ENCODE assay signal across 24 cellular contexts in the genomic region with DNA sequence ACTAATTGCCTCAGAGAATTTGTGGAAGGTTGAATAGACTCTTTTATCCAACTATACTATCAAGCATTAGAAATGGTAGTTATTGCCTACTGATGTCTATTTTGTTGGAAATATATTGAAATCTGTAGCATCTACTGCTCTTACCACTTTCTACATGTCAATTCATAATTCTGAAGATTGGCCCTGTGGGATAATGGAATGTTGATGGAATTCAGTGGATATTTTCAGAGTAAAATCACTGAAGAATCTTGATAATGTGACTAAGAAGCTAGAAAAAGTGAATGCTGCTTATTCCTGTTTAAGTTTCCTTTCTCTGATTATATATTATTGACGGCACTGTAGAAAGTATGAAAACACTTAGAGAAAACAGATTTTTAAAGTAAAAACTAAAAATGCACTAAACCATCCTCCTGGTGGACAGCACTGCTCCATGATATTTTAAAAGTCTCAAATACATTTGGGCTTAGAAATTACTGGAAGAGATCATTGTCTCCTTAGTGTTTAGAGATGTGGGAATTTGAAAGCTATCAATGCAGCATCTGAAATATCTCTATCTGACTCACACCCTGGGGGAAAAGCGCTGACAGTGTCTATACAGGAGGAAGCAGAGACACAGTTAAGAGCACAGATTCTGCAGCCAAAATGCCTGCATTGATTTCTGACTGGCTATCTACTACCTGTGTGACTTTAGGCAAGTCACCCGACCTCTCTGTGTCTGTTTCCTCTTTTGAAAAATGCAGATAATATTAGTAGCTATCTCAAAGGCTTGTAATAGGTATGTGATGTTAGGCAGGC. TPM values are rescaled to one million over a fixed set of nuclear protein-coding genes. Genes with fewer than 3 reads are reported as not detected.
"Had no signal": no experiment of that assay in that cellular context is flagged by ENCODE, and none has a peak within 500 bp of the region (broad histone marks: within the 10 kb centered on the region; RNA-seq: fewer than 3 reads in every experiment).

No MANE protein-coding gene starts in this region.

- H3K4me1 Mint-ChIP-seq: activated naive CD8-positive, alpha-beta T cell treated with anti-CD3 and anti-CD28 coated beads for 36 hours; stimulated activated memory B cell treated with anti-CD40 and anti-IgM and Interleukin-4, amounts not matched to agents 10 μg/mL and 1 μg/mL and 100 μg/mL, for 72 hours had no signal

- H3K27ac ChIP-seq: epithelial cell of prostate, foreskin keratinocyte, lower lobe of right lung, neutrophil, parathyroid adenoma, stomach, upper lobe of left lung had no signal

- H3K36me3 ChIP-seq: lower lobe of right lung, neutrophil, stomach, upper lobe of left lung had no signal

- H2AFZ ChIP-seq: parathyroid adenoma had no signal

- H3K4me3 Mint-ChIP-seq: activated naive CD8-positive, alpha-beta T cell treated with anti-CD3 and anti-CD28 coated beads for 36 hours; activated T-cell treated with anti-CD3 and anti-CD28 coated beads, Interleukin-2, amount 50 U/mL, for 24 hours; natural killer cell treated with Interleukin-12 subunit alpha and Interleukin-12 subunit beta and Interleukin-15 and Interleukin-18, amount 100 ng/mL, for 72 hours; stimulated activated memory B cell treated with anti-CD40 and anti-IgM and Interleukin-4, amounts not matched to agents 10 μg/mL and 1 μg/mL and 100 μg/mL, for 72 hours; T-helper 1 cell treated with Interleukin-12 subunit alpha and Interleukin-12 subunit beta and Interleukin-4 antibody, amounts not matched to agents 30 μg/mL and 1 μg/mL, for 36 hours; WTC11 had no signal

- H3K4me3 ChIP-seq: dorsolateral prefrontal cortex, lower lobe of right lung, stomach, upper lobe of left lung had no signal

- FAIRE-seq: colon had no signal

- H3K9ac ChIP-seq: parathyroid adenoma had no signal

- DNase-seq: activated CD8-positive, alpha-beta memory T cell treated with anti-CD3 and anti-CD28 coated beads for 24 hours; activated CD8-positive, alpha-beta memory T cell treated with anti-CD3 and anti-CD28 coated beads, Interleukin-2, amount 50 U/mL, for 4 hours; activated naive CD4-positive, alpha-beta T cell treated with Interleukin-2 at 50 U/mL for 16 hours; activated naive CD8-positive, alpha-beta T cell treated with anti-CD3 and anti-CD28 coated beads for 36 hours; activated T-cell treated with anti-CD3 and anti-CD28 coated beads, Interleukin-2, amount 50 U/mL, for 24 hours; amniotic stem cell; dorsolateral prefrontal cortex; foreskin keratinocyte; lower lobe of right lung; right cardiac atrium; stimulated activated CD4-positive, alpha-beta T cell treated with anti-CD3 and anti-CD28 coated beads, Interleukin-1b, Interleukin-23, amount 100 ng/mL, for 48 hours; stomach; T1000; upper lobe of left lung had no signal

- H3K36me3 Mint-ChIP-seq: activated naive CD8-positive, alpha-beta T cell treated with anti-CD3 and anti-CD28 coated beads for 36 hours; natural killer cell treated with Interleukin-12 subunit alpha and Interleukin-12 subunit beta and Interleukin-15 and Interleukin-18, amount 100 ng/mL, for 72 hours; stimulated activated memory B cell treated with anti-CD40 and anti-IgM and Interleukin-4, amounts not matched to agents 10 μg/mL and 1 μg/mL and 100 μg/mL, for 72 hours; WTC11 had no signal

- H3K4me1 ChIP-seq: foreskin keratinocyte, lower lobe of right lung, stomach, upper lobe of left lung had no signal

- H3K27ac Mint-ChIP-seq: activated naive CD8-positive, alpha-beta T cell treated with anti-CD3 and anti-CD28 coated beads for 36 hours; activated T-cell treated with anti-CD3 and anti-CD28 coated beads, Interleukin-2, amount 50 U/mL, for 24 hours; activated T-helper 2 cell treated with anti-CD3 and anti-CD28 coated beads, Interferon-gamma antibody, Interleukin-2, Interleukin-4, amounts not matched to agents 10 μg/mL and 5 μg/mL and 100 μg/mL, durations not matched to agents 14 hours and 24 hours and 36 hours; natural killer cell treated with Interleukin-12 subunit alpha and Interleukin-12 subunit beta and Interleukin-15 and Interleukin-18, amount 100 ng/mL, for 72 hours; stimulated activated memory B cell treated with anti-CD40 and anti-IgM and Interleukin-4, amounts not matched to agents 10 μg/mL and 1 μg/mL and 100 μg/mL, for 72 hours; T-helper 1 cell treated with Interleukin-12 subunit alpha and Interleukin-12 subunit beta and Interleukin-4 antibody, amounts not matched to agents 30 μg/mL and 1 μg/mL, for 36 hours; WTC11 had no signal

- H3K9me3 ChIP-seq: lower lobe of right lung, neutrophil, stomach, upper lobe of left lung had no signal

- H3K27me3 ChIP-seq: dorsolateral prefrontal cortex, neutrophil, stomach, upper lobe of left lung had no signal

- ATAC-seq: foreskin keratinocyte; left lobe of liver; lower lobe of right lung; natural killer cell treated with Interleukin-12 subunit alpha and Interleukin-12 subunit beta and Interleukin-15 and Interleukin-18, amount 100 ng/mL, for 72 hours; right cardiac atrium; stimulated activated memory B cell treated with anti-CD40 and anti-IgM and Interleukin-4, amounts not matched to agents 10 μg/mL and 1 μg/mL and 100 μg/mL, for 72 hours; WTC11 had no signal

- H3K79me2 ChIP-seq: parathyroid adenoma had no signal

- H3K9me3 Mint-ChIP-seq: activated naive CD8-positive, alpha-beta T cell treated with anti-CD3 and anti-CD28 coated beads for 36 hours; activated T-cell treated with anti-CD3 and anti-CD28 coated beads, Interleukin-2, amount 50 U/mL, for 24 hours; activated T-helper 2 cell treated with anti-CD3 and anti-CD28 coated beads, Interferon-gamma antibody, Interleukin-2, Interleukin-4, amounts not matched to agents 10 μg/mL and 5 μg/mL and 100 μg/mL, durations not matched to agents 14 hours and 24 hours and 36 hours; natural killer cell treated with Interleukin-12 subunit alpha and Interleukin-12 subunit beta and Interleukin-15 and Interleukin-18, amount 100 ng/mL, for 72 hours; stimulated activated memory B cell treated with anti-CD40 and anti-IgM and Interleukin-4, amounts not matched to agents 10 μg/mL and 1 μg/mL and 100 μg/mL, for 72 hours; T-helper 1 cell treated with Interleukin-12 subunit alpha and Interleukin-12 subunit beta and Interleukin-4 antibody, amounts not matched to agents 30 μg/mL and 1 μg/mL, for 36 hours; WTC11 had no signal

RNA-seq across cellular contexts. Expression of a gene that starts 37.9 kb away (rescaled TPM):
- total RNA-seq: activated naive CD8-positive, alpha-beta T cell treated with anti-CD3 and anti-CD28 coated beads for 36 hours; activated T-helper 2 cell treated with anti-CD3 and anti-CD28 coated beads, Interferon-gamma antibody, Interleukin-2, Interleukin-4, amounts not matched to agents 10 μg/mL and 5 μg/mL and 100 μg/mL, durations not matched to agents 14 hours and 24 hours and 36 hours; foreskin keratinocyte had no signal
